In genomic region chr7:82434275-82435022, GRCh38 we compare ENCODE assay signal across 27 cellular contexts. TPM values are rescaled to one million over a fixed set of nuclear protein-coding genes. Genes with fewer than 3 reads are reported as not detected.
DNase-seq lines count a peak whose midpoint lies in the region; ATAC-seq, FAIRE-seq and TF ChIP-seq lines count a peak whose summit lies in the region.
"Had no signal": no experiment of that assay in that cellular context is flagged by ENCODE, and none has a peak within 500 bp of the region (broad histone marks: within the 10 kb centered on the region; RNA-seq: fewer than 3 reads in every experiment).

No MANE protein-coding gene starts in this region.

- in situ Hi-C loops in K562 (cut with MboI) = no loop called here

- no peaks in the 10 kb centered on the region for H3K36me3 Mint-ChIP-seq in natural killer cell treated with Interleukin-12 subunit alpha and Interleukin-12 subunit beta and Interleukin-15 and Interleukin-18, amount 100 ng/mL, for 72 hours
- H3K36me3 Mint-ChIP-seq: CD14-positive monocyte; CD4-positive, alpha-beta memory T cell; CD4-positive, CD25-positive, alpha-beta regulatory T cell; CD8-positive, alpha-beta memory T cell had no signal

- TF ChIP-seq CTCF in K562 (IDR thresholded peaks at IDR 0.05 in 2 of 3, conservative IDR thresholded peaks at IDR 0.05 in 1 of 3; ENCODE audit: insufficient read depth in 2 of 3, low read depth in 1 of 3, low read length in 3 of 3) (no peak), psoas muscle (IDR thresholded peaks at IDR 0.05) (no peak)

- WGBS in K562 (ENCODE audit: insufficient coverage, low coverage, missing lambda C conversion rate) = 0% methylated on average over 4 of the region's 4 CpGs
- 78 to 82% (median 81%) methylated on average over 4 of the region's 4 CpGs for WGBS in psoas muscle, 3 donors

- H3K9me1 ChIP-seq in K562 (ENCODE audit: control insufficient read depth, insufficient read depth, low read length) = no peaks in the 10 kb centered on the region

- H3K27ac ChIP-seq in K562 (ENCODE audit: extremely low read depth, low read depth, low read length) (no peak overlapping the region), psoas muscle (peak overlapping the region; percentile 19)
- H3K27ac ChIP-seq: BLaER1 had no signal

- DNase-seq in OCI-M1 (lab: John Stamatoyannopoulos, UW) = peak; percentile 32
- DNase-seq in K562 (ENCODE audit: extremely low read depth in 1 of 4, low spot score in 3 of 4) = no peak
- DNase-seq in psoas muscle = no peak
- DNase-seq in natural killer cell treated with Interleukin-12 subunit alpha and Interleukin-12 subunit beta and Interleukin-15 and Interleukin-18, amount 100 ng/mL, for 72 hours (ENCODE audit: low spot score) = no peak
- DNase-seq in amygdala (lab: John Stamatoyannopoulos, UW) = no peak
- DNase-seq in SIG-M5 (lab: John Stamatoyannopoulos, UW) = no peak
- DNase-seq: 8988T; ACHN; BE2C; C1 segment of cervical spinal cord; CD4-positive, alpha-beta memory T cell; CD4-positive, CD25-positive, alpha-beta regulatory T cell; CD8-positive, alpha-beta memory T cell; COR-L47; DMS153; DMS53; DMS79; DND-41; EL; GF-D8 had no signal

- CTCF ChIA-PET in K562 (lab: Yijun Ruan, JAX; ENCODE audit: low intra/inter-chr PET ratio) = no interaction called here

- H3K36me3 ChIP-seq in K562 (ENCODE audit: control insufficient read depth, insufficient read depth, low read length) (no peaks in the 10 kb centered on the region), psoas muscle (ENCODE audit: insufficient read depth in 1 of 2, low read depth in 1 of 2) (no peaks in the 10 kb centered on the region)
- H3K36me3 ChIP-seq: BE2C, BLaER1 had no signal

- POLR2A ChIA-PET in K562 (lab: Yijun Ruan, JAX) = interaction anchor here (0.6 kb wide), 1 partner anchor 11 kb away, joined by 4 read pairs; no protein-coding TSS in a partner anchor

- intact Hi-C loops in K562 (cut with micrococcal nuclease) (no loop called here), psoas muscle (cut with DNase I) (no loop called here)

- TF ChIP-seq POLR2A in K562 (conservative IDR thresholded peaks at IDR 0.05) = no peak

- TF ChIP-seq RAD21 in K562 (CRISPR knock-in tag; conservative IDR thresholded peaks at IDR 0.05 in 1 of 2, IDR thresholded peaks at IDR 0.05 in 1 of 2) = no peak

- H2AFZ ChIP-seq in K562 (ENCODE audit: low read depth, low read length) = no peak overlapping the region

- no peak overlapping the region for H3K4me2 ChIP-seq in K562 (ENCODE audit: insufficient read depth, low read length)
- H3K4me2 ChIP-seq: BLaER1 had no signal

- H3K9ac ChIP-seq in K562 (ENCODE audit: insufficient read depth in 1 of 2, low read depth in 2 of 2, low read length in 2 of 2) = no peak overlapping the region
- H3K9ac ChIP-seq: BLaER1 had no signal

- H3K4me3 ChIP-seq in K562 (no peak overlapping the region), psoas muscle (no peak overlapping the region)
- H3K4me3 ChIP-seq: BLaER1 had no signal

- no peak overlapping the region for H3K4me3 Mint-ChIP-seq in natural killer cell treated with Interleukin-12 subunit alpha and Interleukin-12 subunit beta and Interleukin-15 and Interleukin-18, amount 100 ng/mL, for 72 hours
- H3K4me3 Mint-ChIP-seq: CD14-positive monocyte; CD4-positive, alpha-beta memory T cell; CD4-positive, CD25-positive, alpha-beta regulatory T cell; CD8-positive, alpha-beta memory T cell had no signal

- H3K27ac Mint-ChIP-seq in natural killer cell treated with Interleukin-12 subunit alpha and Interleukin-12 subunit beta and Interleukin-15 and Interleukin-18, amount 100 ng/mL, for 72 hours = no peak overlapping the region
- H3K27ac Mint-ChIP-seq: CD14-positive monocyte; CD4-positive, alpha-beta memory T cell; CD4-positive, CD25-positive, alpha-beta regulatory T cell; CD8-positive, alpha-beta memory T cell had no signal

- H4K20me1 ChIP-seq in K562 (replicated peaks; ENCODE audit: control insufficient read depth, insufficient read depth, low read length) = no peaks in the 10 kb centered on the region
- H4K20me1 ChIP-seq: BLaER1 had no signal

- H3K4me1 ChIP-seq in K562 (replicated peaks in 1 of 2; ENCODE audit: control insufficient read depth in 2 of 2, insufficient read depth in 2 of 2, low read length in 2 of 2) (no peaks in the 10 kb centered on the region), psoas muscle (peaks cover 51% of the 10 kb centered on the region)
- H3K4me1 ChIP-seq: BLaER1 had no signal

- H3K4me1 Mint-ChIP-seq in natural killer cell treated with Interleukin-12 subunit alpha and Interleukin-12 subunit beta and Interleukin-15 and Interleukin-18, amount 100 ng/mL, for 72 hours (ENCODE audit: low read depth in 2 of 2) = no peaks in the 10 kb centered on the region
- H3K4me1 Mint-ChIP-seq: CD14-positive monocyte; CD4-positive, alpha-beta memory T cell; CD4-positive, CD25-positive, alpha-beta regulatory T cell; CD8-positive, alpha-beta memory T cell had no signal

- ATAC-seq in K562 (no peak), psoas muscle (no peak), HG02870 (IDR thresholded peaks at IDR 0.05; ENCODE audit: unreplicated experiment) (no peak)
- ATAC-seq in natural killer cell treated with Interleukin-12 subunit alpha and Interleukin-12 subunit beta and Interleukin-15 and Interleukin-18, amount 100 ng/mL, for 72 hours = no peak

- no peak for TF ChIP-seq EP300 in K562 (IDR thresholded peaks at IDR 0.05; ENCODE audit: low read length)

- H3K27me3 ChIP-seq in K562 (ENCODE audit: control insufficient read depth in 2 of 2, insufficient read depth in 2 of 2, low read length in 2 of 2) (no peaks in the 10 kb centered on the region), psoas muscle (ENCODE audit: insufficient read depth in 3 of 3, low read length in 2 of 3) (no peaks in the 10 kb centered on the region)
- H3K27me3 ChIP-seq: BE2C, BLaER1 had no signal

- H3K27me3 Mint-ChIP-seq in natural killer cell treated with Interleukin-12 subunit alpha and Interleukin-12 subunit beta and Interleukin-15 and Interleukin-18, amount 100 ng/mL, for 72 hours = no peaks in the 10 kb centered on the region
- H3K27me3 Mint-ChIP-seq: CD4-positive, alpha-beta memory T cell; CD4-positive, CD25-positive, alpha-beta regulatory T cell; CD8-positive, alpha-beta memory T cell had no signal

- FAIRE-seq in G401.6 (lab: Jason Lieb, UNC) (peak; percentile 11), K562 (lab: Jason Lieb, UNC) (no peak)
- FAIRE-seq: A204.1, GM12892, GM18507 had no signal

- no peaks in the 10 kb centered on the region for H3K9me3 Mint-ChIP-seq in natural killer cell treated with Interleukin-12 subunit alpha and Interleukin-12 subunit beta and Interleukin-15 and Interleukin-18, amount 100 ng/mL, for 72 hours

- BruUV-seq in K562 (replicated peaks; lab: Mats Ljungman, UMichigan) = no TSS peak

- no peaks in the 10 kb centered on the region for H3K79me2 ChIP-seq in K562 (ENCODE audit: control insufficient read depth, insufficient read depth, low read length)

- no peaks in the 10 kb centered on the region for H3K9me3 ChIP-seq in K562 (replicated peaks; ENCODE audit: control insufficient read depth, insufficient read depth, low read depth, low read length)
- no peaks in the 10 kb centered on the region for H3K9me3 ChIP-seq in psoas muscle
- H3K9me3 ChIP-seq: BE2C, BLaER1 had no signal

TF ChIP-seq in K562, 482 proteins besides CTCF, POLR2A, EP300 and RAD21 (continues in another document):
- TF ChIP-seq RBM39 (optimal IDR thresholded peaks at IDR 0.05; ENCODE audit: low read depth, low read length) = no peak
- peak; percentile 94 for TF ChIP-seq DACH1 (IDR thresholded peaks at IDR 0.05; ENCODE audit: partially characterized antibody)

RNA-seq across cellular contexts. Expression of gene CACNA2D1, which starts 9.1 kb away (rescaled TPM):
- total RNA-seq in K562 (2011; cell fraction: chromatin; rRNA removed; ENCODE audit: low replicate concordance) = not detected in 2 replicates
- total RNA-seq in K562 (2011; cell fraction: nucleolus; rRNA removed) = not detected in 2 replicates
- not detected in 2 replicates for total RNA-seq in K562 (2011; cell fraction: nucleoplasm; rRNA removed)
- total RNA-seq in K562 (2014; rRNA removed) (not detected in 2 replicates), K562 (2014; rRNA removed; fragmentation: Illumina TruSeq; extraction: Trizol) (not detected in 2 replicates), K562 (2015; rRNA removed; fragmentation: Illumina TruSeq; extraction: Trizol) (not detected in 2 replicates), K562 (2021) (0.45 and 0.49 TPM in 2 replicates), psoas muscle (100 to 1,000 TPM in 3 of 4 donors, 10 to 100 TPM in 1; 97.5 to 167 (median 127) TPM)
- polyA plus RNA-seq in K562 (2011; rRNA removed) (not detected in 2 replicates), K562 (2014; fragmentation: Illumina TruSeq; extraction: Trizol) (not detected in 2 replicates), K562 (2014; fragmentation: Nextera tagmentation; extraction: Ambion mirVana) (not detected), K562 (2014; rRNA removed) (not detected in 2 replicates), psoas muscle (10 to 100 TPM; 10.2 to 62.6 (median 19.8) TPM)
- not detected in 2 replicates for polyA plus RNA-seq in K562 (2011; cell fraction: cytosol; rRNA removed)
- not detected in 2 replicates for polyA plus RNA-seq in K562 (2011; cell fraction: nucleus; rRNA removed)
- polyA plus RNA-seq in K562 (2012) = not detected in 2 replicates
- not detected in 2 replicates for polyA minus RNA-seq in K562 (2011; rRNA and poly(A)+ RNA removed)
- polyA minus RNA-seq in K562 (2011; cell fraction: cytosol; rRNA and poly(A)+ RNA removed) = not detected in 2 replicates
- polyA minus RNA-seq in K562 (2011; cell fraction: nucleus; rRNA and poly(A)+ RNA removed) = not detected in 2 replicates
- not detected for total RNA-seq in natural killer cell treated with Interleukin-12 subunit alpha and Interleukin-12 subunit beta and Interleukin-15 and Interleukin-18, amount 100 ng/mL, for 72 hours
- total RNA-seq: CD4-positive, alpha-beta memory T cell; CD4-positive, CD25-positive, alpha-beta regulatory T cell; CD8-positive, alpha-beta memory T cell had no signal
- polyA plus RNA-seq: CD4-positive, alpha-beta memory T cell; CD4-positive, CD25-positive, alpha-beta regulatory T cell; CD8-positive, alpha-beta memory T cell had no signal

Comparison
In these comparisons a context has a peak if more than half of its experiments do, and no peak if none do; other contexts are left out.
1. RNA of gene CACNA2D1, which starts 9.1 kb away (total RNA-seq): 97.5 to 167 TPM in psoas muscle; 0.45 to 0.49 TPM in K562 and not detected in natural killer cell treated with Interleukin-12 subunit alpha and Interleukin-12 subunit beta and Interleukin-15 and Interleukin-18, amount 100 ng/mL, for 72 hours; every median in the first group is over 10 times any median in the second.